ENCODE assay signal across 14 cellular contexts in the genomic region with DNA sequence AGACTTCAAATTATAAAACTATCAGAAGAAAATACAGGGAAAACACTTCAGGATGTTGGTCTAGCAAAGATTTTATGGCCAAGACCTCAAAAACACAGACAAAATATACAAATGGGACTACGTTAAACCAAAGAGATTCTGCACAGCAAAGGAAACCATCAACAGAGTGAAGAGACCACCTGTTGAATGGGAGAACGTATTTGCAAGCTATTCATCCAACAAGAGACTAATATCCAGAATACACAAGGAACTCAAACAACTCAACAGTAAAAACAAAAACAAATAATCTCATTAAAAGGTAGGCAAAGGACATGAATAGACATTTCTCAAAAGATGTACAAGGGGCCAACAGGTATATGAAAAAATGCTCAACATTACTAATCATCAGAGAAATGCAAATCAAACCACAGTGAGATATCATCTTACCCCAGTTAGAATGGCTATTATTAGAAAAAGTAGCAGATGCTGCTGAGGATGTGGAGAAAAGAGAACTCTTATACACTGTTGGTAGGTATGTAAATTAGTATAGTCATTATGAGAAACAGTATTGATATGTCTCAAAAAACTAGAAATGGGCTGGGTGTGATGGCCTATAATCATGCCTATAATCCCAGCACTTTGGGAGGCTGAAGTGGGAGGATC.
DNase-seq lines count a peak whose midpoint lies in the region; ATAC-seq and TF ChIP-seq lines count a peak whose summit lies in the region.
"Had no signal": no experiment of that assay in that cellular context is flagged by ENCODE, and none has a peak within 500 bp of the region (broad histone marks: within the 10 kb centered on the region; RNA-seq: fewer than 3 reads in every experiment).

No MANE protein-coding gene starts in this region.

- no peaks in the 10 kb centered on the region for H3K4me1 Mint-ChIP-seq in HFFc6 (ENCODE audit: low read depth)
- H3K4me1 Mint-ChIP-seq: brain had no signal

- no peaks in the 10 kb centered on the region for H3K9me3 ChIP-seq in BE2C

- H3K27me3 Mint-ChIP-seq in HFFc6 (ENCODE audit: insufficient read depth) = peaks cover 14% of the 10 kb centered on the region

- no peak overlapping the region for H3K27ac Mint-ChIP-seq in HFFc6
- H3K27ac Mint-ChIP-seq: activated T-cell treated with anti-CD3 and anti-CD28 coated beads, Interleukin-2, amount 50 U/mL, for 24 hours; brain had no signal

- DNase-seq in LHCN-M2 (ENCODE audit: low read depth) (peak; percentile 9), NCI-H1092 (lab: John Stamatoyannopoulos, UW) (no peak), BE2C (no peak), ACHN (no peak), HFFc6 (no peak)
- DNase-seq: activated T-cell treated with anti-CD3 and anti-CD28 coated beads, Interleukin-2, amount 50 U/mL, for 24 hours; NCI-H146; PC-9; T1000 had no signal

- H3K4me3 ChIP-seq in BE2C (ENCODE audit: low read depth, low read length) = no peak overlapping the region
- H3K4me3 ChIP-seq: PC-9, skin epidermis had no signal

- TF ChIP-seq CTCF in BE2C (IDR thresholded peaks at IDR 0.05; ENCODE audit: low read depth, low read length) (no peak), HFFc6 (IDR thresholded peaks at IDR 0.05) (no peak)

- no peaks in the 10 kb centered on the region for H3K36me3 Mint-ChIP-seq in HFFc6 (ENCODE audit: low read depth)
- H3K36me3 Mint-ChIP-seq: brain had no signal

- ATAC-seq in GM18520 (IDR thresholded peaks at IDR 0.05; ENCODE audit: unreplicated experiment) = peak; percentile 98
- peak; percentile 97 for ATAC-seq in GM21381 (IDR thresholded peaks at IDR 0.05; ENCODE audit: unreplicated experiment)
- peak; percentile 99 for ATAC-seq in HG02981 (IDR thresholded peaks at IDR 0.05; ENCODE audit: unreplicated experiment)

- no peak overlapping the region for H3K4me3 Mint-ChIP-seq in HFFc6
- H3K4me3 Mint-ChIP-seq: activated T-cell treated with anti-CD3 and anti-CD28 coated beads, Interleukin-2, amount 50 U/mL, for 24 hours; brain had no signal

- H3K4me1 ChIP-seq in BE2C = no peaks in the 10 kb centered on the region

- no peaks in the 10 kb centered on the region for H3K27me3 ChIP-seq in BE2C

- in situ Hi-C loops in ACHN (cut with HindIII; ENCODE audit: low pct_ligation_motif_present, low pct_unique_long_range_greater_than_20kb, low sequenced_read_pairs) = no loop called here

- H3K36me3 ChIP-seq in BE2C = no peaks in the 10 kb centered on the region

- H3K9me3 Mint-ChIP-seq in HFFc6 = no peaks in the 10 kb centered on the region
- H3K9me3 Mint-ChIP-seq: activated T-cell treated with anti-CD3 and anti-CD28 coated beads, Interleukin-2, amount 50 U/mL, for 24 hours had no signal
